20 cellular contexts compared by ENCODE assay signal in the genomic region with DNA sequence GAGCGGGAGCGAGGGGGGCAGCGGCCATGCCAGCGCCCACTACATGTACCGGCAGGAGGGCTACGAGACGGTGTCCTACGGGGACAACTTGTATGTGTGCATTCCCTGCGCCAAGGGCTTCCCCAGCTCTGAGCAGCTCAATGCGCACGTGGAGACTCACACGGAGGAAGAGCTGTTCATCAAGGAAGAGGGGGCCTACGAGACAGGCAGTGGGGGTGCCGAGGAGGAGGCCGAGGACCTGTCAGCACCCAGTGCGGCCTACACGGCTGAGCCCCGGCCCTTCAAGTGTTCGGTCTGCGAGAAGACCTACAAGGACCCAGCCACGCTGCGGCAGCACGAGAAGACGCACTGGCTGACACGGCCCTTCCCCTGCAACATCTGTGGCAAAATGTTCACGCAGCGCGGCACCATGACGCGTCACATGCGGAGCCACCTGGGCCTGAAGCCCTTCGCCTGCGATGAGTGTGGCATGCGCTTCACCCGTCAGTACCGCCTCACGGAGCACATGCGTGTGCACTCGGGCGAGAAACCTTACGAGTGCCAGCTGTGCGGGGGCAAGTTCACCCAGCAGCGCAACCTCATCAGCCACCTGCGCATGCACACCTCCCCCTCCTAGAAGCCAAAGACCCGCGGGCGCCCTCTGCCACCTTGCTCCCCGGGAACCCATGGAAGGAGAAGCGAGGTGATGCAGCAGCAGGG. TPM values are rescaled to one million over a fixed set of nuclear protein-coding genes. Genes with fewer than 3 reads are reported as not detected.
DNase-seq lines count a peak whose midpoint lies in the region; ATAC-seq, FAIRE-seq and TF ChIP-seq lines count a peak whose summit lies in the region.
"Had no signal": no experiment of that assay in that cellular context is flagged by ENCODE, and none has a peak within 500 bp of the region (broad histone marks: within the 10 kb centered on the region; RNA-seq: fewer than 3 reads in every experiment).

No MANE protein-coding gene starts in this region.

- H3K9me3 ChIP-seq in endodermal cell (ENCODE audit: control insufficient read depth, low read length): no peaks in the 10 kb centered on the region
- no peaks in the 10 kb centered on the region for H3K9me3 ChIP-seq in mucosa of descending colon
- H3K9me3 ChIP-seq in testis: no peaks in the 10 kb centered on the region
- H3K9me3 ChIP-seq in A673 (ENCODE audit: low read depth, low read length, poor library complexity, severe bottlenecking): no peaks in the 10 kb centered on the region
- H3K9me3 ChIP-seq: ascending aorta, colonic mucosa, ovary, SJSA1 had no signal

- FAIRE-seq in GM12892 (lab: Jason Lieb, UNC): no peak

- no peak for TF ChIP-seq CTCF in endodermal cell (conservative IDR thresholded peaks at IDR 0.05)
- no peak for TF ChIP-seq CTCF in mucosa of descending colon (IDR thresholded peaks at IDR 0.05)
- TF ChIP-seq CTCF in testis (IDR thresholded peaks at IDR 0.05): no peak
- no peak for TF ChIP-seq CTCF in A673 (conservative IDR thresholded peaks at IDR 0.05; ENCODE audit: low read depth, low read length)

- peak; percentile 14 to 16 for DNase-seq in activated T-cell treated with anti-CD3 and anti-CD28 coated beads, Interleukin-2, amount 50 U/mL, for 48 hours
- DNase-seq in activated T-cell treated with anti-CD3 and anti-CD28 coated beads, Interleukin-2, amount 50 U/mL, for 4 hours: no peak
- DNase-seq in endodermal cell: peak; percentile 39
- DNase-seq in mucosa of descending colon: peak in 2 of 3 donors; percentile 24 to 37
- DNase-seq in testis: peak; percentile 12
- no peak for DNase-seq in A673 (ENCODE audit: low spot score)
- no peak for DNase-seq in GM12892 (ENCODE audit: insufficient read length)
- no peak for DNase-seq in NCI-H1694 (lab: John Stamatoyannopoulos, UW)
- DNase-seq: activated CD4-positive, alpha-beta T cell treated with anti-CD3 and anti-CD28 coated beads for 48 hours; activated gamma-delta T cell; colonic mucosa; EL; erythroblast; midbrain; NCI-H2081 treated with DMSO at 0.1 percent for 48 hours; NCI-H526 had no signal

- H3K36me3 Mint-ChIP-seq in activated T-cell treated with anti-CD3 and anti-CD28 coated beads, Interleukin-2, amount 50 U/mL, for 4 hours (ENCODE audit: insufficient read depth): peaks cover 5% of the 10 kb centered on the region
- peaks cover 27% of the 10 kb centered on the region for H3K36me3 Mint-ChIP-seq in endodermal cell (ENCODE audit: low read depth)

- H3K27ac Mint-ChIP-seq in endodermal cell: no peak overlapping the region
- H3K27ac Mint-ChIP-seq: stimulated activated naive CD8-positive, alpha-beta T cell treated with anti-CD3 and anti-CD28 coated beads, Interleukin-15, Interleukin-2, amounts not matched to agents 100 ng/mL and 50 ng/mL, for 24 hours had no signal

- H3K27ac ChIP-seq in endodermal cell (ENCODE audit: low read depth, low read length) (no peak overlapping the region), testis (no peak overlapping the region), A673 (ENCODE audit: low read depth, low read length, poor library complexity, severe bottlenecking) (no peak overlapping the region)
- H3K27ac ChIP-seq: ascending aorta, colonic mucosa, ovary, SJSA1 had no signal

- H3K9ac ChIP-seq in endodermal cell (ENCODE audit: extremely low read depth, low read length, poor library complexity, severe bottlenecking): no peak overlapping the region

- TF ChIP-seq POLR2A in testis (IDR thresholded peaks at IDR 0.05): no peak
- no peak for TF ChIP-seq POLR2A in GM12892 (IDR thresholded peaks at IDR 0.05; ENCODE audit: low read depth, low read length)

- no peak overlapping the region for H3K4me3 ChIP-seq in endodermal cell (ENCODE audit: low read length)
- no peak overlapping the region for H3K4me3 ChIP-seq in mucosa of descending colon
- no peak overlapping the region for H3K4me3 ChIP-seq in testis
- H3K4me3 ChIP-seq in A673 (ENCODE audit: low read depth, low read length, poor library complexity, severe bottlenecking): no peak overlapping the region
- H3K4me3 ChIP-seq: ascending aorta, colonic mucosa, ovary, SJSA1 had no signal

- intact Hi-C loops in mucosa of descending colon (cut with DNase I, micrococcal nuclease): no loop called here
- intact Hi-C loops in testis (cut with DNase I; ENCODE audit: low total_unique reads): no loop called here
- intact Hi-C loops in A673 (cut with micrococcal nuclease; ENCODE audit: unreplicated experiment): no loop called here

- ATAC-seq in activated T-cell treated with anti-CD3 and anti-CD28 coated beads, Interleukin-2, amount 50 U/mL, for 4 hours: no peak
- no peak for ATAC-seq in mucosa of descending colon

- no peaks in the 10 kb centered on the region for H3K27me3 Mint-ChIP-seq in activated T-cell treated with anti-CD3 and anti-CD28 coated beads, Interleukin-2, amount 50 U/mL, for 4 hours (ENCODE audit: low read depth)
- H3K27me3 Mint-ChIP-seq in endodermal cell (ENCODE audit: insufficient read depth): no peaks in the 10 kb centered on the region
- H3K27me3 Mint-ChIP-seq: stimulated activated naive CD8-positive, alpha-beta T cell treated with anti-CD3 and anti-CD28 coated beads, Interleukin-15, Interleukin-2, amounts not matched to agents 100 ng/mL and 50 ng/mL, for 24 hours had no signal

- no peaks in the 10 kb centered on the region for H3K4me1 Mint-ChIP-seq in activated T-cell treated with anti-CD3 and anti-CD28 coated beads, Interleukin-2, amount 50 U/mL, for 4 hours (ENCODE audit: low read depth)
- H3K4me1 Mint-ChIP-seq in endodermal cell: peaks cover 7% of the 10 kb centered on the region

- no peak overlapping the region for H3K4me3 Mint-ChIP-seq in activated T-cell treated with anti-CD3 and anti-CD28 coated beads, Interleukin-2, amount 50 U/mL, for 4 hours
- no peak overlapping the region for H3K4me3 Mint-ChIP-seq in endodermal cell
- H3K4me3 Mint-ChIP-seq: stimulated activated naive CD8-positive, alpha-beta T cell treated with anti-CD3 and anti-CD28 coated beads, Interleukin-15, Interleukin-2, amounts not matched to agents 100 ng/mL and 50 ng/mL, for 24 hours had no signal

- 96 to 97% methylated on average over 38 to 49 of the region's 49 CpGs for WGBS in endodermal cell (ENCODE audit: insufficient coverage in 1 of 2, insufficient read length in 1 of 2), 2 experiments
- 93 to 94% methylated on average over 28 to 49 of the region's 49 CpGs for WGBS in testis, 2 donors

- H3K4me1 ChIP-seq in endodermal cell (ENCODE audit: control insufficient read depth, insufficient read depth, low read length): no peaks in the 10 kb centered on the region
- H3K4me1 ChIP-seq in mucosa of descending colon (ENCODE audit: low read depth): no peaks in the 10 kb centered on the region
- H3K4me1 ChIP-seq in testis: no peaks in the 10 kb centered on the region
- H3K4me1 ChIP-seq in A673 (ENCODE audit: insufficient read depth, low read length, poor library complexity, severe bottlenecking): no peaks in the 10 kb centered on the region
- H3K4me1 ChIP-seq: ascending aorta, colonic mucosa, SJSA1 had no signal

- no peaks in the 10 kb centered on the region for H3K9me3 Mint-ChIP-seq in activated T-cell treated with anti-CD3 and anti-CD28 coated beads, Interleukin-2, amount 50 U/mL, for 4 hours
- H3K9me3 Mint-ChIP-seq in endodermal cell: no peaks in the 10 kb centered on the region
- H3K9me3 Mint-ChIP-seq: stimulated activated naive CD8-positive, alpha-beta T cell treated with anti-CD3 and anti-CD28 coated beads, Interleukin-15, Interleukin-2, amounts not matched to agents 100 ng/mL and 50 ng/mL, for 24 hours had no signal

- POLR2A ChIA-PET in A673 (lab: Charles Lee; ENCODE audit: low non-redundant PET): no interaction called here

- no peaks in the 10 kb centered on the region for H3K27me3 ChIP-seq in endodermal cell (ENCODE audit: control insufficient read depth, insufficient read depth, low read length, poor library complexity, severe bottlenecking)
- no peaks in the 10 kb centered on the region for H3K27me3 ChIP-seq in testis
- H3K27me3 ChIP-seq in A673 (replicated peaks; ENCODE audit: insufficient read depth, low read depth, low read length, poor library complexity): no peaks in the 10 kb centered on the region
- H3K27me3 ChIP-seq: ascending aorta, colonic mucosa, ovary, SJSA1 had no signal

- H3K36me3 ChIP-seq in endodermal cell (ENCODE audit: control insufficient read depth, insufficient read depth, low read length) (peaks cover 35% of the 10 kb centered on the region), mucosa of descending colon (ENCODE audit: low read depth) (peaks cover 7% of the 10 kb centered on the region), testis (ENCODE audit: low read depth, missing control alignments) (no peaks in the 10 kb centered on the region), A673 (ENCODE audit: insufficient read depth, low read length, poor library complexity, severe bottlenecking) (peaks cover 7% of the 10 kb centered on the region)
- H3K36me3 ChIP-seq: ovary had no signal

- CTCF ChIA-PET in A673 (lab: Charles Lee): no interaction called here

- BruUV-seq in A673 (replicated peaks; lab: Mats Ljungman, UMichigan): no TSS peak

RNA-seq across cellular contexts. Expression of a gene that starts 20.9 kb away (rescaled TPM):
- under 1 TPM; 0.23 to 0.87 (median 0.53) TPM for total RNA-seq in activated T-cell treated with anti-CD3 and anti-CD28 coated beads, Interleukin-2, amount 50 U/mL, for 4 hours
- total RNA-seq in endodermal cell: 1 to 10 TPM; 4.0 to 4.4 TPM
- 4.3 TPM for polyA plus RNA-seq in endodermal cell (2013, experiment 1 of 2)
- polyA plus RNA-seq in endodermal cell (2013, experiment 2 of 2): 1.9 TPM
- total RNA-seq in mucosa of descending colon: 1 to 10 TPM; 1.3 to 2.9 (median 2.1) TPM
- 10 to 100 TPM; 54.4 to 78.2 TPM for total RNA-seq in testis
- polyA plus RNA-seq in testis (ENCODE audit: insufficient read depth, low read depth, low replicate concordance): 35.3 TPM
- total RNA-seq in A673 (2021): 0.82 and 1.7 TPM in 2 replicates
- 2.8 TPM for polyA plus RNA-seq in GM12892 (2012; ENCODE audit: missing spikeins)
- total RNA-seq: ascending aorta had no signal

RNA-seq across cellular contexts. Expression of a gene that starts 29.1 kb away (rescaled TPM):
- 1 to 10 TPM; 8.1 to 8.8 (median 8.2) TPM for total RNA-seq in activated T-cell treated with anti-CD3 and anti-CD28 coated beads, Interleukin-2, amount 50 U/mL, for 4 hours
- total RNA-seq in endodermal cell: 10 to 100 TPM; 38.5 to 45.6 TPM
- 24.9 TPM for polyA plus RNA-seq in endodermal cell (2013, experiment 1 of 2)
- polyA plus RNA-seq in endodermal cell (2013, experiment 2 of 2): 22.4 TPM
- 1 to 10 TPM; 6.0 to 6.2 (median 6.0) TPM for total RNA-seq in mucosa of descending colon
- 10 to 100 TPM; 24.0 to 24.4 TPM for total RNA-seq in testis
- 11.1 TPM for polyA plus RNA-seq in testis (ENCODE audit: insufficient read depth, low read depth, low replicate concordance)
- 11.3 and 13.1 TPM in 2 replicates for total RNA-seq in A673 (2021)
- polyA plus RNA-seq in GM12892 (2012; ENCODE audit: missing spikeins): 1.5 TPM

Comparison
In these comparisons a context has a peak if more than half of its experiments do, and no peak if none do; other contexts are left out.
1. DNase-seq: peak in activated T-cell treated with anti-CD3 and anti-CD28 coated beads, Interleukin-2, amount 50 U/mL, for 48 hours (2 of 2), endodermal cell (single experiment), mucosa of descending colon (2 of 3) and testis (single experiment); none in activated T-cell treated with anti-CD3 and anti-CD28 coated beads, Interleukin-2, amount 50 U/mL, for 4 hours (single experiment), A673 (single experiment), GM12892 (single experiment) and NCI-H1694 (single experiment).
2. RNA of a gene that starts 20.9 kb away (total RNA-seq): 54.4 to 78.2 TPM in testis; 4.0 to 4.4 TPM in endodermal cell, 1.3 to 2.9 TPM in mucosa of descending colon, 0.82 to 1.7 TPM in A673 and 0.23 to 0.87 TPM in activated T-cell treated with anti-CD3 and anti-CD28 coated beads, Interleukin-2, amount 50 U/mL, for 4 hours; every median in the first group is over 10 times any median in the second.